ENCODE assay signal across 10 cellular contexts in genomic region chr2:176130917-176131616, GRCh38. TPM values are rescaled to one million over a fixed set of nuclear protein-coding genes. Genes with fewer than 3 reads are reported as not detected.
DNase-seq lines count a peak whose midpoint lies in the region; ATAC-seq and TF ChIP-seq lines count a peak whose summit lies in the region.
"Had no signal": no experiment of that assay in that cellular context is flagged by ENCODE, and none has a peak within 500 bp of the region (broad histone marks: within the 10 kb centered on the region; RNA-seq: fewer than 3 reads in every experiment).

No MANE protein-coding gene starts in this region.

- H3K36me3 Mint-ChIP-seq in stimulated activated memory B cell treated with anti-CD40 and anti-IgM and Interleukin-4, amounts not matched to agents 10 μg/mL and 1 μg/mL and 100 μg/mL, for 72 hours, result peaks cover 7% of the 10 kb centered on the region

- peaks cover 94% of the 10 kb centered on the region for H3K27me3 ChIP-seq in iPS-15b (ENCODE audit: control insufficient read depth, insufficient read depth, low read length)

- H3K27me3 Mint-ChIP-seq in stimulated activated memory B cell treated with anti-CD40 and anti-IgM and Interleukin-4, amounts not matched to agents 10 μg/mL and 1 μg/mL and 100 μg/mL, for 72 hours, result peaks cover 82% of the 10 kb centered on the region

- no peak for TF ChIP-seq CTCF in WI38 (IDR thresholded peaks at IDR 0.05; ENCODE audit: low read depth, low read length)

- H3K27ac Mint-ChIP-seq in stimulated activated memory B cell treated with anti-CD40 and anti-IgM and Interleukin-4, amounts not matched to agents 10 μg/mL and 1 μg/mL and 100 μg/mL, for 72 hours, result no peak overlapping the region

- H3K4me3 ChIP-seq in WI38 (ENCODE audit: low read depth, low read length) (peak overlapping the region; percentile 40), iPS-15b (ENCODE audit: low read depth, low read length) (peak overlapping the region; percentile 13)

- peaks cover 2% of the 10 kb centered on the region for H3K4me1 ChIP-seq in iPS-15b (ENCODE audit: control insufficient read depth, insufficient read depth, low read length)

- no peak overlapping the region for H3K9ac ChIP-seq in iPS-15b (ENCODE audit: low read depth, low read length)

- H3K4me3 Mint-ChIP-seq in stimulated activated memory B cell treated with anti-CD40 and anti-IgM and Interleukin-4, amounts not matched to agents 10 μg/mL and 1 μg/mL and 100 μg/mL, for 72 hours, result peak overlapping the region; percentile 43

- no peaks in the 10 kb centered on the region for H3K9me3 ChIP-seq in iPS-15b (ENCODE audit: control insufficient read depth, insufficient read depth, low read length)
- H3K9me3 ChIP-seq: pancreas had no signal

- H3K9me3 Mint-ChIP-seq in stimulated activated memory B cell treated with anti-CD40 and anti-IgM and Interleukin-4, amounts not matched to agents 10 μg/mL and 1 μg/mL and 100 μg/mL, for 72 hours, result peaks cover 4% of the 10 kb centered on the region

- peaks cover 28% of the 10 kb centered on the region for H3K4me1 Mint-ChIP-seq in stimulated activated memory B cell treated with anti-CD40 and anti-IgM and Interleukin-4, amounts not matched to agents 10 μg/mL and 1 μg/mL and 100 μg/mL, for 72 hours

- H3K36me3 ChIP-seq in iPS-15b (ENCODE audit: control insufficient read depth, insufficient read depth, low read length), result no peaks in the 10 kb centered on the region
- H3K36me3 ChIP-seq: pancreas had no signal

- no peak for ATAC-seq in stimulated activated memory B cell treated with anti-CD40 and anti-IgM and Interleukin-4, amounts not matched to agents 10 μg/mL and 1 μg/mL and 100 μg/mL, for 72 hours
- ATAC-seq in HG02642 (IDR thresholded peaks at IDR 0.05; ENCODE audit: poor library complexity, unreplicated experiment), result no peak

- DNase-seq in NCI-H748 (lab: John Stamatoyannopoulos, UW; ENCODE audit: unreplicated experiment), result peak; percentile 44
- no peak for DNase-seq in NCI-H748 treated with DMSO at 0.1 percent for 48 hours (lab: John Stamatoyannopoulos, UW)
- no peak for DNase-seq in DMS114 treated with DMSO at 0.1 percent for 48 hours (lab: John Stamatoyannopoulos, UW; ENCODE audit: unreplicated experiment)
- DNase-seq in ureter (ENCODE audit: low spot score), result no peak
- DNase-seq: NCI-H69 had no signal

RNA-seq across cellular contexts. Expression of gene HOXD8, which starts 1.6 kb away (rescaled TPM):
- total RNA-seq in ureter, result 41.7 TPM

RNA-seq across cellular contexts. Expression of gene HOXD9, which starts 8.5 kb away (rescaled TPM):
- 19.8 TPM for total RNA-seq in ureter

RNA-seq across cellular contexts. Expression of gene HOXD10, which starts 14.5 kb away (rescaled TPM):
- total RNA-seq in ureter, result 4.4 TPM
- total RNA-seq: pancreas had no signal

RNA-seq across cellular contexts. Expression of gene HOXD4, which starts 20.3 kb away (rescaled TPM):
- total RNA-seq in ureter, result 22.4 TPM

RNA-seq across cellular contexts. Expression of gene HOXD11, which starts 24.0 kb away (rescaled TPM):
- total RNA-seq in ureter, result 1.2 TPM
- total RNA-seq: pancreas had no signal
